ENCODE assay signal across 1 cellular context in the genomic region with DNA sequence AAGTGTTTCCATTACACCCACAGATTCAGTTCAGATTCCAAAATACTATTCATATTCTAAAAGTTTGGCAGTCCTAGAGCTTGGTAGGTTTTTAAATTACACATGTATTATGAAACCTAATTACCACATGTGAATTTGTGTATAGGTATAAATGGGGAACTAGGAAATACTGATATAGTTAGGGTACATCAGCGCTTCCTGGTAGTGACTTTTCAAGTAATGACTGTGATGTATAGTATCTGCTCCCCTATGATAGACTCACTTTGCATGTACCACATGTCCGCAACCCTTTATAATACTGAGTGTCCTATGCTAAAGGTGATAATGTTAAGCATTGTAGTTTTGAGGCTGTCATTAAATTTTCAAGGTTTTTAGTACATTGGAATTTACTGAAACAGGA.
TF ChIP-seq lines count a peak whose summit lies in the region.

No MANE protein-coding gene starts in this region.

TF ChIP-seq in HepG2, 621 proteins besides CTCF, POLR2A, EP300 and RAD21:
- no peak for TF ChIP-seq MEIS1 (CRISPR knock-in tag; IDR thresholded peaks at IDR 0.05; ENCODE audit: borderline replicate concordance)
- no peak for TF ChIP-seq MAFG (CRISPR knock-in tag; IDR thresholded peaks at IDR 0.05)
- TF ChIP-seq, protein P1, sequence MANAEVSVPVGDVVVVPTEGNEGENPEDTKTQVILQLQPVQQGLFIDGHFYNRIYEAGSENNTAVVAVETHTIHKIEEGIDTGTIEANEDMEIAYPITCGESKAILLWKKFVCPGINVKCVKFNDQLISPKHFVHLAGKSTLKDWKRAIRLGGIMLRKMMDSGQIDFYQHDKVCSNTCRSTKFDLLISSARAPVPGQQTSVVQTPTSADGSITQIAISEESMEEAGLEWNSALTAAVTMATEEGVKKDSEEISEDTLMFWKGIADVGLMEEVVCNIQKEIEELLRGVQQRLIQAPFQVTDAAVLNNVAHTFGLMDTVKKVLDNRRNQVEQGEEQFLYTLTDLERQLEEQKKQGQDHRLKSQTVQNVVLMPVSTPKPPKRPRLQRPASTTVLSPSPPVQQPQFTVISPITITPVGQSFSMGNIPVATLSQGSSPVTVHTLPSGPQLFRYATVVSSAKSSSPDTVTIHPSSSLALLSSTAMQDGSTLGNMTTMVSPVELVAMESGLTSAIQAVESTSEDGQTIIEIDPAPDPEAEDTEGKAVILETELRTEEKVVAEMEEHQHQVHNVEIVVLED (CRISPR knock-in tag; IDR thresholded peaks at IDR 0.05; ENCODE audit: borderline replicate concordance) = no peak
- TF ChIP-seq ZNF605 (CRISPR knock-in tag; IDR thresholded peaks at IDR 0.05) = no peak
- no peak for TF ChIP-seq ZNF761 (CRISPR knock-in tag; conservative IDR thresholded peaks at IDR 0.05)
- no peak for TF ChIP-seq CHD4 (IDR thresholded peaks at IDR 0.05; ENCODE audit: borderline replicate concordance, low read length)
TF ChIP-seq in HepG2: peak in this region for 0.
